25 cellular contexts compared by ENCODE assay signal in the genomic region with DNA sequence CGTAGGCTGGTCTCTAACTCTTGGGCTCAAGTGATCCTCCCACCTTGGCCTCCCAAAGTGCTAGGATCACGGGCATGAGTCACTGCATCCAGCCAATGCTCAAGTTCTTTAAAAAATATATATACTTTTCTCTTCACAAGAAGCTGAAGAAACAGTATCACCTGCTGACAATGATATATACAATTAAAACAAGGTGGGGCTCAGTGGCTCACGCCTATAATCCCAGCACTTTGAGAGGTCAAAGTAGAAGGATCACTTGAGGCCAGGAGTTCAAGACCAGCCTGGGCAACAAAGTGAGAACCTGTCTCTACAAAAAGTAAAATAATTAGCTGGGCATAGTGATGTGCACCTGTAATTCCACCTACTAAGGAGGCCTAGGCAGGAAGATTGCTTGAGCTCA.
"Had no signal": no experiment of that assay in that cellular context is flagged by ENCODE, and none has a peak within 500 bp of the region (broad histone marks: within the 10 kb centered on the region; RNA-seq: fewer than 3 reads in every experiment).

No MANE protein-coding gene starts in this region.

- H3K4me3 Mint-ChIP-seq: mesothelial cell of epicardium; naive thymus-derived CD4-positive, alpha-beta T cell; natural killer cell treated with Interleukin-12 subunit alpha and Interleukin-12 subunit beta and Interleukin-15 and Interleukin-18, amount 100 ng/mL, for 72 hours; neural crest cell; stimulated activated memory B cell treated with anti-CD40 and anti-IgM and Interleukin-4, amounts not matched to agents 10 μg/mL and 1 μg/mL and 100 μg/mL, for 72 hours; stimulated activated naive CD8-positive, alpha-beta T cell treated with anti-CD3 and anti-CD28 coated beads, Interleukin-15, amount 100 ng/mL, for 72 hours had no signal

- H2AFZ ChIP-seq: parathyroid adenoma had no signal

- H3K27ac ChIP-seq: left ventricle myocardium inferior, parathyroid adenoma, psoas muscle, right atrium auricular region, skin epidermis, upper lobe of left lung, vagina had no signal

- H3K79me2 ChIP-seq: parathyroid adenoma had no signal

- H3K9ac ChIP-seq: parathyroid adenoma had no signal

- H3K9me3 ChIP-seq: left ventricle myocardium inferior, psoas muscle, right atrium auricular region, transverse colon, upper lobe of left lung, vagina had no signal

- H3K4me1 ChIP-seq: parathyroid adenoma, psoas muscle, vagina had no signal

- H3K36me3 ChIP-seq: left ventricle myocardium inferior, right atrium auricular region, transverse colon, upper lobe of left lung, vagina had no signal

- H3K4me3 ChIP-seq: left ventricle myocardium inferior, lung, psoas muscle, right atrium auricular region, skin epidermis, spleen, transverse colon, upper lobe of left lung, vagina had no signal

- H3K36me3 Mint-ChIP-seq: natural killer cell treated with Interleukin-12 subunit alpha and Interleukin-12 subunit beta and Interleukin-15 and Interleukin-18, amount 100 ng/mL, for 72 hours; stimulated activated memory B cell treated with anti-CD40 and anti-IgM and Interleukin-4, amounts not matched to agents 10 μg/mL and 1 μg/mL and 100 μg/mL, for 72 hours had no signal

- ATAC-seq: naive thymus-derived CD4-positive, alpha-beta T cell; natural killer cell treated with Interleukin-12 subunit alpha and Interleukin-12 subunit beta and Interleukin-15 and Interleukin-18, amount 100 ng/mL, for 72 hours; psoas muscle; sciatic nerve; stimulated activated memory B cell treated with anti-CD40 and anti-IgM and Interleukin-4, amounts not matched to agents 10 μg/mL and 1 μg/mL and 100 μg/mL, for 72 hours; stimulated activated naive CD8-positive, alpha-beta T cell treated with anti-CD3 and anti-CD28 coated beads, Interleukin-15, amount 100 ng/mL, for 72 hours had no signal

- DNase-seq: head of caudate nucleus; hippocampal formation; kidney; left ventricle myocardium inferior; mesendoderm; naive thymus-derived CD4-positive, alpha-beta T cell; occipital lobe; psoas muscle; spleen; stimulated activated CD4-positive, alpha-beta T cell treated with anti-CD3 and anti-CD28 coated beads, Interleukin-4, amount 100 ng/mL, for 24 hours; stimulated activated naive CD4-positive, alpha-beta T cell treated with Interleukin-2 at 50 U/mL for 16 hours; stimulated activated naive CD8-positive, alpha-beta T cell treated with anti-CD3 and anti-CD28 coated beads, Interleukin-15, amount 100 ng/mL, for 72 hours; substantia nigra; transverse colon; upper lobe of left lung had no signal

- H3K4me1 Mint-ChIP-seq: mesothelial cell of epicardium, neural crest cell had no signal

- H3K27me3 ChIP-seq: right atrium auricular region, spleen, transverse colon, upper lobe of left lung, vagina had no signal

- H3K27me3 Mint-ChIP-seq: naive thymus-derived CD4-positive, alpha-beta T cell; stimulated activated memory B cell treated with anti-CD40 and anti-IgM and Interleukin-4, amounts not matched to agents 10 μg/mL and 1 μg/mL and 100 μg/mL, for 72 hours had no signal

- H3K27ac Mint-ChIP-seq: mesothelial cell of epicardium; naive thymus-derived CD4-positive, alpha-beta T cell; natural killer cell treated with Interleukin-12 subunit alpha and Interleukin-12 subunit beta and Interleukin-15 and Interleukin-18, amount 100 ng/mL, for 72 hours; stimulated activated memory B cell treated with anti-CD40 and anti-IgM and Interleukin-4, amounts not matched to agents 10 μg/mL and 1 μg/mL and 100 μg/mL, for 72 hours had no signal

- H3K9me3 Mint-ChIP-seq: natural killer cell treated with Interleukin-12 subunit alpha and Interleukin-12 subunit beta and Interleukin-15 and Interleukin-18, amount 100 ng/mL, for 72 hours; stimulated activated memory B cell treated with anti-CD40 and anti-IgM and Interleukin-4, amounts not matched to agents 10 μg/mL and 1 μg/mL and 100 μg/mL, for 72 hours; stimulated activated naive CD8-positive, alpha-beta T cell treated with anti-CD3 and anti-CD28 coated beads, Interleukin-15, amount 100 ng/mL, for 72 hours had no signal
